ENCODE assay signal across 7 cellular contexts in genomic region chr6:170516783-170517616, GRCh38. TPM values are rescaled to one million over a fixed set of nuclear protein-coding genes. Genes with fewer than 3 reads are reported as not detected.
DNase-seq lines count a peak whose midpoint lies in the region; ATAC-seq, FAIRE-seq and TF ChIP-seq lines count a peak whose summit lies in the region.

No MANE protein-coding gene starts in this region.

- peaks cover 6% of the 10 kb centered on the region for H3K9me3 ChIP-seq in left ventricle myocardium inferior (replicated peaks)
- no peaks in the 10 kb centered on the region for H3K9me3 ChIP-seq in skeletal muscle satellite cell (replicated peaks; ENCODE audit: low read length)

- intact Hi-C loops in left ventricle myocardium inferior (cut with micrococcal nuclease) = no loop called here

- H3K27ac ChIP-seq in left ventricle myocardium inferior (replicated peaks) = no peak overlapping the region

- H3K27ac Mint-ChIP-seq in activated naive CD4-positive, alpha-beta T cell treated with anti-CD3 and anti-CD28 coated beads, Interleukin-2, amount 50 U/mL, for 72 hours = no peak overlapping the region

- H3K4me3 ChIP-seq in LNCaP clone FGC (ENCODE audit: low read depth, low read length) (no peak overlapping the region), left ventricle myocardium inferior (no peak overlapping the region), skeletal muscle satellite cell (ENCODE audit: low read length) (peak overlapping the region; percentile 30)

- H3K4me1 ChIP-seq in left ventricle myocardium inferior = no peaks in the 10 kb centered on the region
- H3K4me1 ChIP-seq in skeletal muscle satellite cell (ENCODE audit: control insufficient read depth, insufficient read depth, low read length) = peaks cover 2% of the 10 kb centered on the region

- peak; percentile 91 to 92 for ATAC-seq in activated naive CD4-positive, alpha-beta T cell treated with anti-CD3 and anti-CD28 coated beads, Interleukin-2, amount 50 U/mL, for 72 hours

- no peaks in the 10 kb centered on the region for H3K36me3 Mint-ChIP-seq in activated naive CD4-positive, alpha-beta T cell treated with anti-CD3 and anti-CD28 coated beads, Interleukin-2, amount 50 U/mL, for 72 hours

- peak; percentile 17 for DNase-seq in GM12891 (ENCODE audit: insufficient read length, low spot score)
- DNase-seq in HCEC 1CT = peak; percentile 73
- DNase-seq in LNCaP clone FGC (ENCODE audit: low read depth) = peak; percentile 34
- peak; percentile 84 for DNase-seq in RPMI7951 (ENCODE audit: low read depth)
- DNase-seq in activated naive CD4-positive, alpha-beta T cell treated with anti-CD3 and anti-CD28 coated beads, Interleukin-2, amount 50 U/mL, for 72 hours (ENCODE audit: low spot score in 2 of 2) = peak in 1 of 2 donors; percentile 29
- DNase-seq in left ventricle myocardium inferior = no peak

- H3K36me3 ChIP-seq in left ventricle myocardium inferior (no peaks in the 10 kb centered on the region), skeletal muscle satellite cell (ENCODE audit: insufficient read depth, low read length) (no peaks in the 10 kb centered on the region)

- TF ChIP-seq CTCF in LNCaP clone FGC (IDR thresholded peaks at IDR 0.05; ENCODE audit: control insufficient read depth, extremely low read depth, insufficient read depth) = peak; percentile 81
- peak; percentile 80 for TF ChIP-seq CTCF in left ventricle myocardium inferior (IDR thresholded peaks at IDR 0.05; ENCODE audit: borderline replicate concordance)

- no peak for TF ChIP-seq POLR2A in GM12891 (IDR thresholded peaks at IDR 0.05; ENCODE audit: low read depth, low read length)

- H3K9ac ChIP-seq in skeletal muscle satellite cell (ENCODE audit: low read depth, low read length) = no peak overlapping the region

- FAIRE-seq in GM12891 (lab: Jason Lieb, UNC) = peak; percentile 88

- peak overlapping the region; percentile 57 for H3K4me2 ChIP-seq in skeletal muscle satellite cell (ENCODE audit: low read length)

- H3K27me3 ChIP-seq in left ventricle myocardium inferior (ENCODE audit: low read depth) = no peaks in the 10 kb centered on the region
- H3K27me3 ChIP-seq in skeletal muscle satellite cell (ENCODE audit: control insufficient read depth, insufficient read depth, low read length) = peaks cover 14% of the 10 kb centered on the region

- H3K9me3 Mint-ChIP-seq in activated naive CD4-positive, alpha-beta T cell treated with anti-CD3 and anti-CD28 coated beads, Interleukin-2, amount 50 U/mL, for 72 hours = no peaks in the 10 kb centered on the region

TF ChIP-seq in GM12891, 5 proteins besides CTCF, POLR2A, EP300 and RAD21:
- TF ChIP-seq PAX5 (IDR thresholded peaks at IDR 0.05; ENCODE audit: insufficient read depth, low read length, severe bottlenecking) (no peak), TAF1 (IDR thresholded peaks at IDR 0.05; ENCODE audit: low read depth, low read length) (no peak), SPI1 (IDR thresholded peaks at IDR 0.05; ENCODE audit: low read depth, low read length) (no peak), POLR2AphosphoS5 (IDR thresholded peaks at IDR 0.05; ENCODE audit: low read depth, low read length) (no peak), POU2F2 (IDR thresholded peaks at IDR 0.05; ENCODE audit: low read depth, low read length) (no peak)
TF ChIP-seq in GM12891: peak in this region for 0.

RNA-seq across cellular contexts. Expression of gene PSMB1, which starts 36.1 kb away (rescaled TPM):
- 295 TPM for polyA plus RNA-seq in GM12891 (2012; ENCODE audit: low read depth, missing spikeins)
- 733 and 830 TPM in 2 replicates for total RNA-seq in RPMI7951 (2014; rRNA removed; shearing (Covaris generic))
- total RNA-seq in activated naive CD4-positive, alpha-beta T cell treated with anti-CD3 and anti-CD28 coated beads, Interleukin-2, amount 50 U/mL, for 72 hours = 100 to 1,000 TPM; 206 to 223 TPM
- total RNA-seq in left ventricle myocardium inferior = 141 TPM
- total RNA-seq in skeletal muscle satellite cell (2012; rRNA removed) = 396 TPM in 2 replicates

RNA-seq across cellular contexts. Expression of gene TBP, which starts 37.2 kb away (rescaled TPM):
- polyA plus RNA-seq in GM12891 (2012; ENCODE audit: low read depth, missing spikeins) = 11.2 TPM
- total RNA-seq in RPMI7951 (2014; rRNA removed; shearing (Covaris generic)) = 16.7 and 20.5 TPM in 2 replicates
- 10 to 100 TPM; 24.2 to 26.2 TPM for total RNA-seq in activated naive CD4-positive, alpha-beta T cell treated with anti-CD3 and anti-CD28 coated beads, Interleukin-2, amount 50 U/mL, for 72 hours
- total RNA-seq in left ventricle myocardium inferior = 8.6 TPM
- total RNA-seq in skeletal muscle satellite cell (2012; rRNA removed) = 9.9 and 14.4 TPM in 2 replicates
